Comparison of ENCODE assay signal across 35 cellular contexts in genomic region chr9:79778581-79778980, GRCh38.
"Had no signal": no experiment of that assay in that cellular context is flagged by ENCODE, and none has a peak within 500 bp of the region (broad histone marks: within the 10 kb centered on the region; RNA-seq: fewer than 3 reads in every experiment).

No MANE protein-coding gene starts in this region.

- H3K4me3 ChIP-seq: MG63 had no signal

- H3K27ac ChIP-seq: KMS-11 had no signal

- H3K27me3 ChIP-seq: MG63 had no signal

- DNase-seq: Karpas-422, Kasumi-1, KG1, MG63, MM.1S, MV-4-11, NCI-H1048, NCI-H1092, NCI-H1092 treated with DMSO at 0.1 percent for 48 hours, NCI-H1105, NCI-H1105 treated with DMSO at 0.1 percent for 48 hours, NCI-H1417, NCI-H1417 treated with DMSO at 0.1 percent for 48 hours, NCI-H1436, NCI-H1436 treated with DMSO at 0.1 percent for 48 hours, NCI-H146, NCI-H1694, NCI-H1694 treated with DMSO at 0.1 percent for 48 hours, NCI-H187, NCI-H187 treated with DMSO at 0.1 percent for 48 hours, NCI-H1930, NCI-H2029, NCI-H2029 treated with DMSO at 0.1 percent for 48 hours, NCI-H2081, NCI-H2081 treated with DMSO at 0.1 percent for 48 hours, NCI-H2107, NCI-H2171, NCI-H2171 treated with DMSO at 0.1 percent for 48 hours, NCI-H2227 treated with DMSO at 0.1 percent for 48 hours, NCI-H226, NCI-H345, NCI-H446, NCI-H446 treated with DMSO at 0.1 percent for 48 hours, NCI-H510A had no signal

- H3K9me3 ChIP-seq: MG63 had no signal

- H3K9ac ChIP-seq: KMS-11 had no signal

- H3K36me3 ChIP-seq: MG63 had no signal

- H3K4me2 ChIP-seq: KMS-11 had no signal
